In the genomic region with DNA sequence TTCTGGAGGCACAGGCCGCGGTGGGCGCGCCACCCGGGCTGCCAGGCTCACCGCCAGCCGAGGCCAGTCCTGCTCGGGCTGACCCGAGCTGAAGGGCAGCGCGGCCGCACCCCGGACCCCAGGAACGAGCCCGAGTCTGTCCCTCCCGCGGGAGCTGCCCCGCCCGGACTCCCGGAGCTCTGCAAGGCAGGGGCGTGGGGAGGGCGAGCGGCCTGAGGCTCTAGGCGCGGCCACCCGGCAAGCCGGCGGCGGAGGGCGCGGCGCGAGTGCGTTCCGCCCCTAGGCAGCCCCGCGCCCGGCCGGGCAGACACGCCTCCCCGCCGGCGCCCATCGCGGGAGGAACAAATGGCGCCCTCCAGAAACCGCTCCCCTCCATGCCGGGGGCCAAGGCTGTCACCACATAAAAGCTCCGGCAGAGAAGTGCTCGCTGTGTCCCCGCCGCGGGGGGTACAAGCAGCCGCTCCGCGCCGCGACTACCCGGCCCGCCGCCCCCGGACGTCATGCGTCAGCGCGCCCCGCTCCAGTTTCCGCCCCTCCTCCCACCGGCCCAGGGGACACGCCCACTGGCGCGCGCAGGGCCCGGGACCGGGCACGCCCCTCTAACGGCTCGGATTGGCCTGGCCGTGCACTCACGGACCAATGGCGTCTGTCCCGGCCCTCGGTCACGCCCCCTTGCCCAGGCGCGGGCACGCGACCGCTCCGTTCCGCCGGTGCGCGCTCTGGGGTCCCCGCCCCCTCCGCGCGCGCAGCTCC, we compare ENCODE assay signal across 1 cellular context.
TF ChIP-seq lines count a peak whose summit lies in the region.

No MANE protein-coding gene starts in this region.

TF ChIP-seq in HepG2, 621 proteins besides CTCF, POLR2A, EP300 and RAD21 (continued from another document and continues in another):
- TF ChIP-seq, protein P1, sequence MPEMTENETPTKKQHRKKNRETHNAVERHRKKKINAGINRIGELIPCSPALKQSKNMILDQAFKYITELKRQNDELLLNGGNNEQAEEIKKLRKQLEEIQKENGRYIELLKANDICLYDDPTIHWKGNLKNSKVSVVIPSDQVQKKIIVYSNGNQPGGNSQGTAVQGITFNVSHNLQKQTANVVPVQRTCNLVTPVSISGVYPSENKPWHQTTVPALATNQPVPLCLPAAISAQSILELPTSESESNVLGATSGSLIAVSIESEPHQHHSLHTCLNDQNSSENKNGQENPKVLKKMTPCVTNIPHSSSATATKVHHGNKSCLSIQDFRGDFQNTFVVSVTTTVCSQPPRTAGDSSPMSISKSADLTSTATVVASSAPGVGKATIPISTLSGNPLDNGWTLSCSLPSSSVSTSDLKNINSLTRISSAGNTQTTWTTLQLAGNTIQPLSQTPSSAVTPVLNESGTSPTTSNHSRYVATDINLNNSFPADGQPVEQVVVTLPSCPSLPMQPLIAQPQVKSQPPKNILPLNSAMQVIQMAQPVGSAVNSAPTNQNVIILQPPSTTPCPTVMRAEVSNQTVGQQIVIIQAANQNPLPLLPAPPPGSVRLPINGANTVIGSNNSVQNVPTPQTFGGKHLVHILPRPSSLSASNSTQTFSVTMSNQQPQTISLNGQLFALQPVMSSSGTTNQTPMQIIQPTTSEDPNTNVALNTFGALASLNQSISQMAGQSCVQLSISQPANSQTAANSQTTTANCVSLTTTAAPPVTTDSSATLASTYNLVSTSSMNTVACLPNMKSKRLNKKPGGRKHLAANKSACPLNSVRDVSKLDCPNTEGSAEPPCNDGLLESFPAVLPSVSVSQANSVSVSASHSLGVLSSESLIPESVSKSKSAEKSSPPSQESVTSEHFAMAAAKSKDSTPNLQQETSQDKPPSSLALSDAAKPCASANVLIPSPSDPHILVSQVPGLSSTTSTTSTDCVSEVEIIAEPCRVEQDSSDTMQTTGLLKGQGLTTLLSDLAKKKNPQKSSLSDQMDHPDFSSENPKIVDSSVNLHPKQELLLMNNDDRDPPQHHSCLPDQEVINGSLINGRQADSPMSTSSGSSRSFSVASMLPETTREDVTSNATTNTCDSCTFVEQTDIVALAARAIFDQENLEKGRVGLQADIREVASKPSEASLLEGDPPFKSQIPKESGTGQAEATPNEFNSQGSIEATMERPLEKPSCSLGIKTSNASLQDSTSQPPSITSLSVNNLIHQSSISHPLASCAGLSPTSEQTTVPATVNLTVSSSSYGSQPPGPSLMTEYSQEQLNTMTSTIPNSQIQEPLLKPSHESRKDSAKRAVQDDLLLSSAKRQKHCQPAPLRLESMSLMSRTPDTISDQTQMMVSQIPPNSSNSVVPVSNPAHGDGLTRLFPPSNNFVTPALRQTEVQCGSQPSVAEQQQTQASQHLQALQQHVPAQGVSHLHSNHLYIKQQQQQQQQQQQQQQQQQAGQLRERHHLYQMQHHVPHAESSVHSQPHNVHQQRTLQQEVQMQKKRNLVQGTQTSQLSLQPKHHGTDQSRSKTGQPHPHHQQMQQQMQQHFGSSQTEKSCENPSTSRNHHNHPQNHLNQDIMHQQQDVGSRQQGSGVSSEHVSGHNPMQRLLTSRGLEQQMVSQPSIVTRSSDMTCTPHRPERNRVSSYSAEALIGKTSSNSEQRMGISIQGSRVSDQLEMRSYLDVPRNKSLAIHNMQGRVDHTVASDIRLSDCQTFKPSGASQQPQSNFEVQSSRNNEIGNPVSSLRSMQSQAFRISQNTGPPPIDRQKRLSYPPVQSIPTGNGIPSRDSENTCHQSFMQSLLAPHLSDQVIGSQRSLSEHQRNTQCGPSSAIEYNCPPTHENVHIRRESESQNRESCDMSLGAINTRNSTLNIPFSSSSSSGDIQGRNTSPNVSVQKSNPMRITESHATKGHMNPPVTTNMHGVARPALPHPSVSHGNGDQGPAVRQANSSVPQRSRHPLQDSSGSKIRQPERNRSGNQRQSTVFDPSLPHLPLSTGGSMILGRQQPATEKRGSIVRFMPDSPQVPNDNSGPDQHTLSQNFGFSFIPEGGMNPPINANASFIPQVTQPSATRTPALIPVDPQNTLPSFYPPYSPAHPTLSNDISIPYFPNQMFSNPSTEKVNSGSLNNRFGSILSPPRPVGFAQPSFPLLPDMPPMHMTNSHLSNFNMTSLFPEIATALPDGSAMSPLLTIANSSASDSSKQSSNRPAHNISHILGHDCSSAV (CRISPR knock-in tag; IDR thresholded peaks at IDR 0.05; ENCODE audit: borderline replicate concordance), result no peak
- TF ChIP-seq SP4 (CRISPR knock-in tag; IDR thresholded peaks at IDR 0.05) (peak; percentile 98), SUZ12 (IDR thresholded peaks at IDR 0.05; ENCODE audit: low read depth, low read length) (no peak), ATF7-NPFF (CRISPR knock-in tag; IDR thresholded peaks at IDR 0.05; ENCODE audit: low read depth) (peak; percentile 54; the same call in 1 of the 2 replicates), ZNF407 (CRISPR knock-in tag; IDR thresholded peaks at IDR 0.05; ENCODE audit: not compliant biosample characterization) (no peak), FOSL2 (CRISPR knock-in tag; IDR thresholded peaks at IDR 0.05) (peak; percentile 29; the same call in 1 of the 2 replicates), ZNF576 (CRISPR knock-in tag; IDR thresholded peaks at IDR 0.05) (no peak), HOXD1 (CRISPR knock-in tag; IDR thresholded peaks at IDR 0.05) (no peak), FLYWCH1 (CRISPR knock-in tag; IDR thresholded peaks at IDR 0.05) (no peak), ONECUT2 (CRISPR knock-in tag; IDR thresholded peaks at IDR 0.05) (no peak), XBP1 (CRISPR knock-in tag; IDR thresholded peaks at IDR 0.05) (no peak), GABPA (IDR thresholded peaks at IDR 0.05; ENCODE audit: low read depth, low read length) (no peak), GABPA (CRISPR knock-in tag; IDR thresholded peaks at IDR 0.05; ENCODE audit: low read depth) (0 out of 2 replicates have a peak, but pooled peaks have one; percentile 14), HOXA5 (CRISPR knock-in tag; IDR thresholded peaks at IDR 0.05) (no peak)
- TF ChIP-seq, protein P2, sequence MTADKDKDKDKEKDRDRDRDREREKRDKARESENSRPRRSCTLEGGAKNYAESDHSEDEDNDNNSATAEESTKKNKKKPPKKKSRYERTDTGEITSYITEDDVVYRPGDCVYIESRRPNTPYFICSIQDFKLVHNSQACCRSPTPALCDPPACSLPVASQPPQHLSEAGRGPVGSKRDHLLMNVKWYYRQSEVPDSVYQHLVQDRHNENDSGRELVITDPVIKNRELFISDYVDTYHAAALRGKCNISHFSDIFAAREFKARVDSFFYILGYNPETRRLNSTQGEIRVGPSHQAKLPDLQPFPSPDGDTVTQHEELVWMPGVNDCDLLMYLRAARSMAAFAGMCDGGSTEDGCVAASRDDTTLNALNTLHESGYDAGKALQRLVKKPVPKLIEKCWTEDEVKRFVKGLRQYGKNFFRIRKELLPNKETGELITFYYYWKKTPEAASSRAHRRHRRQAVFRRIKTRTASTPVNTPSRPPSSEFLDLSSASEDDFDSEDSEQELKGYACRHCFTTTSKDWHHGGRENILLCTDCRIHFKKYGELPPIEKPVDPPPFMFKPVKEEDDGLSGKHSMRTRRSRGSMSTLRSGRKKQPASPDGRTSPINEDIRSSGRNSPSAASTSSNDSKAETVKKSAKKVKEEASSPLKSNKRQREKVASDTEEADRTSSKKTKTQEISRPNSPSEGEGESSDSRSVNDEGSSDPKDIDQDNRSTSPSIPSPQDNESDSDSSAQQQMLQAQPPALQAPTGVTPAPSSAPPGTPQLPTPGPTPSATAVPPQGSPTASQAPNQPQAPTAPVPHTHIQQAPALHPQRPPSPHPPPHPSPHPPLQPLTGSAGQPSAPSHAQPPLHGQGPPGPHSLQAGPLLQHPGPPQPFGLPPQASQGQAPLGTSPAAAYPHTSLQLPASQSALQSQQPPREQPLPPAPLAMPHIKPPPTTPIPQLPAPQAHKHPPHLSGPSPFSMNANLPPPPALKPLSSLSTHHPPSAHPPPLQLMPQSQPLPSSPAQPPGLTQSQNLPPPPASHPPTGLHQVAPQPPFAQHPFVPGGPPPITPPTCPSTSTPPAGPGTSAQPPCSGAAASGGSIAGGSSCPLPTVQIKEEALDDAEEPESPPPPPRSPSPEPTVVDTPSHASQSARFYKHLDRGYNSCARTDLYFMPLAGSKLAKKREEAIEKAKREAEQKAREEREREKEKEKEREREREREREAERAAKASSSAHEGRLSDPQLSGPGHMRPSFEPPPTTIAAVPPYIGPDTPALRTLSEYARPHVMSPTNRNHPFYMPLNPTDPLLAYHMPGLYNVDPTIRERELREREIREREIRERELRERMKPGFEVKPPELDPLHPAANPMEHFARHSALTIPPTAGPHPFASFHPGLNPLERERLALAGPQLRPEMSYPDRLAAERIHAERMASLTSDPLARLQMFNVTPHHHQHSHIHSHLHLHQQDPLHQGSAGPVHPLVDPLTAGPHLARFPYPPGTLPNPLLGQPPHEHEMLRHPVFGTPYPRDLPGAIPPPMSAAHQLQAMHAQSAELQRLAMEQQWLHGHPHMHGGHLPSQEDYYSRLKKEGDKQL (CRISPR knock-in tag; IDR thresholded peaks at IDR 0.05; ENCODE audit: low read depth), result no peak
- TF ChIP-seq, protein P3, sequence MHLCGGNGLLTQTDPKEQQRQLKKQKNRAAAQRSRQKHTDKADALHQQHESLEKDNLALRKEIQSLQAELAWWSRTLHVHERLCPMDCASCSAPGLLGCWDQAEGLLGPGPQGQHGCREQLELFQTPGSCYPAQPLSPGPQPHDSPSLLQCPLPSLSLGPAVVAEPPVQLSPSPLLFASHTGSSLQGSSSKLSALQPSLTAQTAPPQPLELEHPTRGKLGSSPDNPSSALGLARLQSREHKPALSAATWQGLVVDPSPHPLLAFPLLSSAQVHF (CRISPR knock-in tag; IDR thresholded peaks at IDR 0.05), result no peak
